14 cellular contexts compared by ENCODE assay signal in the genomic region with DNA sequence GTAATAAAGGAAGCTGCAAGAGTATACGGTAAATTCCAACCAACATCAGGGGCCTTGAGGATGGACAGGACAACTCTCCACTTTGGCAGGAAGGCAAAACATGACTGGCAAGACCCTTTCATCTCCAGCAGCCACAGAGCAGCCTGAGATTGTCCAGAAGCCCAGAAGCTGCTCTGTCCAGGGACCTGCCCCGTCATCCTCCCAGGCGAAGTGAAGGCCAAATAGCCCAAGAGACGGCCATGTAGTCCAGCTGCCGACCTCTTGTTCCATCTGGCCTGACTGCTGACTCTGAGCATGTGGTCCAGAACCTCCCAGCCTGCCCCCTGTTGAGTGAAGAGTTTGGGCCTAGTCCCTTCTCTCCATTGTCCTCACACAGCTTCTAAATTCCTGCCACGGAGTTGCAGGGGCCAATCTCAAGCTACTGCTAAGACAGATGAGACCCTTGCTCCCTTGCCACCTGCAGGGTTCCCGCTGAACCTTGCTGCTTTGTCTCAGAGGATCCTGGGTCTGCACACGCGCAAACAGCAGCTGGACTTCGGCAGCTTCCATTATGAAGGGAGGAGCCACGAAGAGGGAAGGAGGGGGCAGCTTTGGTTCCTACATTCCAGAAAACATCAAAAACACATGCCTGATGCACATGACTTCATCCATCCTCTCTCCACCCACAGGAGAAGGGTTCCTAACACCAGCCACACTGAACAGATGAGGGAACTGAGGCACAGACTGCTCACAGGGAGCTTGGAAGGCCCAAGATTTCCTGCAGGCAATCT.
"Had no signal": no experiment of that assay in that cellular context is flagged by ENCODE, and none has a peak within 500 bp of the region (broad histone marks: within the 10 kb centered on the region; RNA-seq: fewer than 3 reads in every experiment).

No MANE protein-coding gene starts in this region.

- H2AFZ ChIP-seq: hepatocyte had no signal

- H3K36me3 Mint-ChIP-seq: activated CD4-positive, alpha-beta memory T cell treated with anti-CD3 and anti-CD28 coated beads for 36 hours; activated naive CD8-positive, alpha-beta T cell treated with anti-CD3 and anti-CD28 coated beads, Interleukin-2, amount 10 ng/mL, durations not matched to agents 7 days and 5 days; naive thymus-derived CD4-positive, alpha-beta T cell had no signal

- H3K27me3 ChIP-seq: breast epithelium, gastroesophageal sphincter, hepatocyte had no signal

- H3K27ac ChIP-seq: breast epithelium, gastroesophageal sphincter, lower lobe of right lung, thoracic aorta had no signal

- H3K4me3 ChIP-seq: breast epithelium, gastroesophageal sphincter, hepatocyte, lower lobe of right lung, thoracic aorta had no signal

- H3K79me2 ChIP-seq: hepatocyte had no signal

- H3K36me3 ChIP-seq: breast epithelium, gastroesophageal sphincter, lower lobe of right lung, thoracic aorta had no signal

- ATAC-seq: activated T-cell treated with anti-CD3 and anti-CD28 coated beads, Interleukin-2, amount 50 U/mL, for 72 hours; gastroesophageal sphincter; lower lobe of right lung; naive thymus-derived CD4-positive, alpha-beta T cell; stimulated activated naive CD8-positive, alpha-beta T cell treated with anti-CD3 and anti-CD28 coated beads, Interleukin-15, amount 100 ng/mL, for 72 hours had no signal

- H3K9me3 ChIP-seq: breast epithelium, gastroesophageal sphincter, lower lobe of right lung, thoracic aorta had no signal

- H3K4me3 Mint-ChIP-seq: activated CD4-positive, alpha-beta memory T cell treated with anti-CD3 and anti-CD28 coated beads for 36 hours; activated naive CD8-positive, alpha-beta T cell treated with anti-CD3 and anti-CD28 coated beads, Interleukin-2, amount 10 ng/mL, durations not matched to agents 7 days and 5 days; activated T-cell treated with anti-CD3 and anti-CD28 coated beads, Interleukin-2, amount 50 U/mL, for 72 hours; naive thymus-derived CD4-positive, alpha-beta T cell; stimulated activated naive CD8-positive, alpha-beta T cell treated with anti-CD3 and anti-CD28 coated beads, Interleukin-15, amount 100 ng/mL, for 72 hours had no signal

- H3K27ac Mint-ChIP-seq: activated CD4-positive, alpha-beta memory T cell treated with anti-CD3 and anti-CD28 coated beads for 36 hours; activated naive CD8-positive, alpha-beta T cell treated with anti-CD3 and anti-CD28 coated beads, Interleukin-2, amount 10 ng/mL, durations not matched to agents 7 days and 5 days; activated T-cell treated with anti-CD3 and anti-CD28 coated beads, Interleukin-2, amount 50 U/mL, for 72 hours; naive thymus-derived CD4-positive, alpha-beta T cell; stimulated activated naive CD8-positive, alpha-beta T cell treated with anti-CD3 and anti-CD28 coated beads, Interleukin-15, amount 100 ng/mL, for 72 hours had no signal

- DNase-seq: activated CD4-positive, alpha-beta memory T cell treated with anti-CD3 and anti-CD28 coated beads for 36 hours; activated gamma-delta T cell treated with Interleukin-2 at 50 U/mL for 16 hours; activated naive CD8-positive, alpha-beta T cell treated with anti-CD3 and anti-CD28 coated beads, Interleukin-2, amount 10 ng/mL, durations not matched to agents 7 days and 5 days; activated T-cell treated with anti-CD3 and anti-CD28 coated beads, Interleukin-2, amount 50 U/mL, for 72 hours; anterior cingulate cortex; lower lobe of right lung; naive thymus-derived CD4-positive, alpha-beta T cell; stimulated activated CD4-positive, alpha-beta T cell treated with anti-CD3 and anti-CD28 coated beads, Interleukin-4, amount 100 ng/mL, for 4 hours; stimulated activated naive CD8-positive, alpha-beta T cell treated with anti-CD3 and anti-CD28 coated beads, Interleukin-15, amount 100 ng/mL, for 72 hours; T-helper 9 cell had no signal

- H3K4me2 ChIP-seq: hepatocyte had no signal

- H3K9me3 Mint-ChIP-seq: activated CD4-positive, alpha-beta memory T cell treated with anti-CD3 and anti-CD28 coated beads for 36 hours; activated naive CD8-positive, alpha-beta T cell treated with anti-CD3 and anti-CD28 coated beads, Interleukin-2, amount 10 ng/mL, durations not matched to agents 7 days and 5 days; activated T-cell treated with anti-CD3 and anti-CD28 coated beads, Interleukin-2, amount 50 U/mL, for 72 hours; naive thymus-derived CD4-positive, alpha-beta T cell; stimulated activated naive CD8-positive, alpha-beta T cell treated with anti-CD3 and anti-CD28 coated beads, Interleukin-15, amount 100 ng/mL, for 72 hours had no signal
